Comparison of ENCODE assay signal across 8 cellular contexts in the genomic region with DNA sequence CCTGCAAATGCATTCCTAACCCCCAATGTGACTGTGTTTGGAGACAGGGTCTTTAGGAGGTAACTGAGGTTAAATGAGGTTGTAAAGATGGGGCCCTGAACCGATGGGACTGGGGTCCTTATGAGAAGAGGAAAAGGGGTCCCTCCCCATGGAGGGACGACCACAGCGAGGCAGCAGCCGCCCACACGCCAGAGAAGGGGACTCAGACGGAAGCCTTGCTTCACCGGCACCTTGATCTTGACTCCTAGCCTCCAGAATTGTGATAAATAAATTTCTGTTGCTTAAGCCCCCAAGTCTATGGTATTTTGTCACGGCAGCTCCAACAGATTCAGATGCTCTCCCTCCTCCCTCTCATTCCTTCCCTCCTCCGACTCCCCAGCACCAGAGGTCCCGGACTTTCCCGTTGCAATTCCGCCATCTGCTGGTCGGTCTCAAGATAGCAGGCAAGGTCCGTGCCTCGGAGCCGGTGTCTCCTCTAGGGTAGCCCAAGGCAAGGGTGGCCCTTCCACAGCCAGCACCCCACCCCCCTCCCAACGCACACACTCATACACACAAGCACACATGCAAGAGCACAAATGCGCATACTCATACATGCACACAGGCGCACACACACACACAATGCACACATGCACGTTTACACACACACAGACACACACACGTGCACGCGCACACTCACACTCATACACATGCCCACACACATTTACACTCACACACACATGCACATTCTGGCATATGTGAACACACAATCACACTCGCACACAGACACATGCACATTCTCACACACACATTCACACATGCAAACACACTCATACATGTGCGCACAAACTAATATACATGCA. TPM values are rescaled to one million over a fixed set of nuclear protein-coding genes. Genes with fewer than 3 reads are reported as not detected.
DNase-seq lines count a peak whose midpoint lies in the region; ATAC-seq and TF ChIP-seq lines count a peak whose summit lies in the region.

No MANE protein-coding gene starts in this region.

- H3K27me3 Mint-ChIP-seq in nephron (ENCODE audit: low read depth): peaks cover 59% of the 10 kb centered on the region

- no peak overlapping the region for H3K27ac ChIP-seq in thyroid gland

- H3K9me3 ChIP-seq in BE2C (no peaks in the 10 kb centered on the region), thyroid gland (no peaks in the 10 kb centered on the region)

- no peak for ATAC-seq in HG02571 (IDR thresholded peaks at IDR 0.05; ENCODE audit: unreplicated experiment)

- no peak overlapping the region for H3K27ac Mint-ChIP-seq in nephron

- H3K4me1 Mint-ChIP-seq in nephron: no peaks in the 10 kb centered on the region

- no peaks in the 10 kb centered on the region for H3K36me3 Mint-ChIP-seq in nephron (ENCODE audit: low read depth)

- DNase-seq in BE2C (peak; percentile 65), GM19238 (ENCODE audit: insufficient read length, low spot score) (peak; percentile 60), NCI-H1930 (lab: John Stamatoyannopoulos, UW) (peak; percentile 35 to 40), fibroblast of gingiva (ENCODE audit: low read depth) (peak; percentile 9), thyroid gland (peak; percentile 52 to 65)
- DNase-seq in activated CD8-positive, alpha-beta memory T cell treated with anti-CD3 and anti-CD28 coated beads for 24 hours: peak; percentile 76

- H3K9me3 Mint-ChIP-seq in nephron: no peaks in the 10 kb centered on the region

- TF ChIP-seq CTCF in BE2C (IDR thresholded peaks at IDR 0.05; ENCODE audit: low read depth, low read length) (peak; percentile 91), nephron (IDR thresholded peaks at IDR 0.05; ENCODE audit: unreplicated experiment in 3 of 3) (peak; percentile 84 to 86 (median 85)), thyroid gland (IDR thresholded peaks at IDR 0.05) (peak; percentile 33 to 88 (median 74))

- no peaks in the 10 kb centered on the region for H3K4me1 ChIP-seq in BE2C
- H3K4me1 ChIP-seq in thyroid gland: no peaks in the 10 kb centered on the region

- H3K4me3 ChIP-seq in BE2C (ENCODE audit: low read depth, low read length): no peak overlapping the region
- H3K4me3 ChIP-seq in thyroid gland (replicated peaks in 1 of 3): no peak overlapping the region

- intact Hi-C loops in thyroid gland (cut with DNase I): loop anchor here (2.0 kb wide), 1 partner anchor 662 kb away; no protein-coding TSS in a partner anchor

- TF ChIP-seq POLR2A in thyroid gland (IDR thresholded peaks at IDR 0.05): no peak

- WGBS in thyroid gland, 2 donors: 35 to 36% methylated on average over 25 of the region's 25 CpGs

- no peak overlapping the region for H3K4me3 Mint-ChIP-seq in nephron

- no peaks in the 10 kb centered on the region for H3K36me3 ChIP-seq in BE2C
- no peaks in the 10 kb centered on the region for H3K36me3 ChIP-seq in thyroid gland

- H3K27me3 ChIP-seq in BE2C (peaks cover 16% of the 10 kb centered on the region), thyroid gland (peaks cover 3% of the 10 kb centered on the region)

RNA-seq across cellular contexts. Expression of a gene that starts 23.1 kb away (rescaled TPM):
- polyA plus RNA-seq in BE2C (2012; ENCODE audit: insufficient read depth, insufficient read length, low read depth): not detected
- not detected for total RNA-seq in thyroid gland

Comparison
In these comparisons a context has a peak if more than half of its experiments do, and no peak if none do; other contexts are left out.
1. DNase-seq: peak in every context shown above with its lines; median percentile 76 in activated CD8-positive, alpha-beta memory T cell treated with anti-CD3 and anti-CD28 coated beads for 24 hours; 65 in BE2C; 60 in GM19238; 58 in thyroid gland; 38 in NCI-H1930; 9 in fibroblast of gingiva.